ENCODE assay signal across 16 cellular contexts in genomic region chr16:65249768-65250167, GRCh38.
DNase-seq lines count a peak whose midpoint lies in the region; ATAC-seq and TF ChIP-seq lines count a peak whose summit lies in the region.
"Had no signal": no experiment of that assay in that cellular context is flagged by ENCODE, and none has a peak within 500 bp of the region (broad histone marks: within the 10 kb centered on the region; RNA-seq: fewer than 3 reads in every experiment).

No MANE protein-coding gene starts in this region.

- TF ChIP-seq CTCF in left ventricle myocardium inferior (IDR thresholded peaks at IDR 0.05; ENCODE audit: borderline replicate concordance) (peak; percentile 20), nephron (IDR thresholded peaks at IDR 0.05; ENCODE audit: unreplicated experiment in 3 of 3) (no peak), upper lobe of left lung (IDR thresholded peaks at IDR 0.05) (no peak)

- no peaks in the 10 kb centered on the region for H3K36me3 ChIP-seq in left ventricle myocardium inferior
- H3K36me3 ChIP-seq in upper lobe of left lung: no peaks in the 10 kb centered on the region

- peaks cover under 1% of the 10 kb centered on the region for H3K27me3 Mint-ChIP-seq in nephron (ENCODE audit: low read depth)
- H3K27me3 Mint-ChIP-seq: dendritic cell treated with granulocyte-macrophage colony-stimulating factor and Interleukin-4, amounts not matched to agents 40 ng/mL and 50 ng/mL, for 4 days; IgD-negative memory B cell had no signal

- H3K4me1 ChIP-seq in left ventricle myocardium inferior (peaks cover 17% of the 10 kb centered on the region), upper lobe of left lung (no peaks in the 10 kb centered on the region)
- H3K4me1 ChIP-seq: Caco-2 had no signal

- no peaks in the 10 kb centered on the region for H3K9me3 ChIP-seq in left ventricle myocardium inferior (replicated peaks)
- no peaks in the 10 kb centered on the region for H3K9me3 ChIP-seq in upper lobe of left lung
- H3K9me3 ChIP-seq: Caco-2 had no signal

- no peak overlapping the region for H3K4me3 ChIP-seq in left ventricle myocardium inferior
- no peak overlapping the region for H3K4me3 ChIP-seq in upper lobe of left lung

- H3K36me3 Mint-ChIP-seq in nephron (ENCODE audit: low read depth): no peaks in the 10 kb centered on the region
- H3K36me3 Mint-ChIP-seq: IgD-negative memory B cell; stimulated activated effector memory CD8-positive, alpha-beta T cell treated with anti-CD3 and anti-CD28 coated beads, Interleukin-12 subunit alpha, Interleukin-12 subunit beta, amount 100 ng/mL, for 72 hours had no signal

- H3K4me3 Mint-ChIP-seq in nephron: no peak overlapping the region
- H3K4me3 Mint-ChIP-seq: dendritic cell treated with granulocyte-macrophage colony-stimulating factor and Interleukin-4, amounts not matched to agents 40 ng/mL and 50 ng/mL, for 4 days; IgD-negative memory B cell; stimulated activated effector memory CD8-positive, alpha-beta T cell treated with anti-CD3 and anti-CD28 coated beads, Interleukin-12 subunit alpha, Interleukin-12 subunit beta, amount 100 ng/mL, for 72 hours had no signal

- 49 to 57% methylated on average over 7 to 8 of the region's 8 CpGs for WGBS in upper lobe of left lung, 2 donors

- H3K4me1 Mint-ChIP-seq in nephron: peaks cover 18% of the 10 kb centered on the region
- H3K4me1 Mint-ChIP-seq: IgD-negative memory B cell; stimulated activated effector memory CD8-positive, alpha-beta T cell treated with anti-CD3 and anti-CD28 coated beads, Interleukin-12 subunit alpha, Interleukin-12 subunit beta, amount 100 ng/mL, for 72 hours had no signal

- peak overlapping the region; percentile 81 for H3K27ac ChIP-seq in left ventricle myocardium inferior (replicated peaks)
- peak overlapping the region in 3 of 4 donors; percentile 16 to 38 (median 32) for H3K27ac ChIP-seq in upper lobe of left lung

- peak; percentile 4 for DNase-seq in astrocyte of the hippocampus (ENCODE audit: low read depth, low spot score)
- peak; percentile 78 for DNase-seq in left ventricle myocardium inferior
- DNase-seq in upper lobe of left lung: peak in 1 of 2 donors; percentile 22
- DNase-seq in LoVo (ENCODE audit: low spot score): no peak
- DNase-seq: activated naive CD4-positive, alpha-beta T cell; Caco-2; H7; NCI-H187 treated with DMSO at 0.1 percent for 48 hours; NK-92 treated with Interleukin-12 subunit alpha and Interleukin-12 subunit beta, amount 100 ng/mL, for 24 hours had no signal

- H3K27ac Mint-ChIP-seq in nephron: peak overlapping the region; percentile 76 to 86 (median 85)
- H3K27ac Mint-ChIP-seq: dendritic cell treated with granulocyte-macrophage colony-stimulating factor and Interleukin-4, amounts not matched to agents 40 ng/mL and 50 ng/mL, for 4 days; IgD-negative memory B cell; stimulated activated effector memory CD8-positive, alpha-beta T cell treated with anti-CD3 and anti-CD28 coated beads, Interleukin-12 subunit alpha, Interleukin-12 subunit beta, amount 100 ng/mL, for 72 hours had no signal

- intact Hi-C loops in left ventricle myocardium inferior (cut with micrococcal nuclease): no loop called here

- ATAC-seq in upper lobe of left lung (ENCODE audit: low FRiP score in 2 of 2) (peak in 1 of 2 donors; percentile 91), GM21360 (IDR thresholded peaks at IDR 0.05; ENCODE audit: unreplicated experiment) (no peak), GM21786 (IDR thresholded peaks at IDR 0.05; ENCODE audit: unreplicated experiment) (no peak), GM18502 (IDR thresholded peaks at IDR 0.05; ENCODE audit: poor library complexity, unreplicated experiment) (no peak)
- ATAC-seq: stimulated activated effector memory CD8-positive, alpha-beta T cell treated with anti-CD3 and anti-CD28 coated beads, Interleukin-12 subunit alpha, Interleukin-12 subunit beta, amount 100 ng/mL, for 72 hours had no signal

- TF ChIP-seq EP300 in upper lobe of left lung (IDR thresholded peaks at IDR 0.05): no peak

- TF ChIP-seq POLR2A in upper lobe of left lung (IDR thresholded peaks at IDR 0.05): no peak

- H3K27me3 ChIP-seq in left ventricle myocardium inferior (ENCODE audit: low read depth) (no peaks in the 10 kb centered on the region), upper lobe of left lung (no peaks in the 10 kb centered on the region)

- peaks cover 5% of the 10 kb centered on the region for H3K9me3 Mint-ChIP-seq in nephron
- H3K9me3 Mint-ChIP-seq: dendritic cell treated with granulocyte-macrophage colony-stimulating factor and Interleukin-4, amounts not matched to agents 40 ng/mL and 50 ng/mL, for 4 days had no signal
